ENCODE assay signal across 8 cellular contexts in genomic region chr10:125343118-125343752, GRCh38.
DNase-seq lines count a peak whose midpoint lies in the region; ATAC-seq and TF ChIP-seq lines count a peak whose summit lies in the region.

No MANE protein-coding gene starts in this region.

- TF ChIP-seq RAD21 in Ishikawa (IDR thresholded peaks at IDR 0.05; ENCODE audit: low read depth): peak; percentile 83

- intact Hi-C loops in Calu3 (cut with micrococcal nuclease; ENCODE audit: unreplicated experiment): loop anchor here (10.0 kb wide), 1 partner anchor 178 kb away; the partner anchor contains the start of gene CTBP2

- H3K36me3 Mint-ChIP-seq in Calu3 (ENCODE audit: insufficient read depth, unreplicated experiment): peaks cover 7% of the 10 kb centered on the region

- DNase-seq in Calu3 (peak; percentile 5), cerebellar cortex (ENCODE audit: low spot score) (peak; percentile 35), myocyte (ENCODE audit: low read depth) (peak; percentile 32), NCI-H2196 treated with DMSO at 0.1 percent for 48 hours (lab: John Stamatoyannopoulos, UW; ENCODE audit: unreplicated experiment) (no peak), NCI-H510A treated with DMSO at 0.1 percent for 48 hours (lab: John Stamatoyannopoulos, UW) (no peak)

- CTCF ChIA-PET in Calu3 (lab: Charles Lee): interaction anchor here (0.6 kb wide), 1 partner anchor 367 kb away, joined by 4 read pairs; no protein-coding TSS in a partner anchor

- H3K4me3 Mint-ChIP-seq in Calu3 (ENCODE audit: low read depth, unreplicated experiment): no peak overlapping the region

- H3K27ac Mint-ChIP-seq in Calu3 (ENCODE audit: unreplicated experiment): no peak overlapping the region

- no TSS peak for BruUV-seq in Calu3 (replicated peaks; lab: Mats Ljungman, UMichigan)

- TF ChIP-seq EP300 in Ishikawa (IDR thresholded peaks at IDR 0.05; ENCODE audit: borderline replicate concordance): no peak

- peaks cover 15% of the 10 kb centered on the region for H3K4me1 Mint-ChIP-seq in Calu3 (ENCODE audit: low read depth, unreplicated experiment)

- no peaks in the 10 kb centered on the region for H3K9me3 Mint-ChIP-seq in Calu3 (ENCODE audit: low read depth, unreplicated experiment)

- no peak for ATAC-seq in HG02798 (IDR thresholded peaks at IDR 0.05; ENCODE audit: poor library complexity, unreplicated experiment)
- no peak for ATAC-seq in HG02884 (IDR thresholded peaks at IDR 0.05; ENCODE audit: unreplicated experiment)

- TF ChIP-seq CTCF in Calu3 (IDR thresholded peaks at IDR 0.05; ENCODE audit: unreplicated experiment): no peak

- H3K27me3 Mint-ChIP-seq in Calu3 (ENCODE audit: unreplicated experiment): no peaks in the 10 kb centered on the region

TF ChIP-seq in Ishikawa, 13 proteins besides CTCF, POLR2A, EP300 and RAD21:
- TF ChIP-seq CEBPB (IDR thresholded peaks at IDR 0.05) (no peak), TAF1 (IDR thresholded peaks at IDR 0.05; ENCODE audit: low read depth) (no peak), USF1 (IDR thresholded peaks at IDR 0.05) (no peak), TEAD4 (IDR thresholded peaks at IDR 0.05) (no peak), FOXM1 (IDR thresholded peaks at IDR 0.05; ENCODE audit: borderline replicate concordance, low read depth) (no peak), REST (IDR thresholded peaks at IDR 0.05; ENCODE audit: low read depth) (no peak), MAX (IDR thresholded peaks at IDR 0.05) (no peak), ZBTB7A (IDR thresholded peaks at IDR 0.05; ENCODE audit: low read depth) (no peak), EGR1 (IDR thresholded peaks at IDR 0.05) (no peak)

Comparison
In these comparisons a context has a peak if more than half of its experiments do, and no peak if none do; other contexts are left out.
1. DNase-seq: peak in Calu3 (single experiment), cerebellar cortex (single experiment) and myocyte (single experiment); none in NCI-H2196 treated with DMSO at 0.1 percent for 48 hours (single experiment) and NCI-H510A treated with DMSO at 0.1 percent for 48 hours (single experiment).